Comparison of ENCODE assay signal across 17 cellular contexts in the genomic region with DNA sequence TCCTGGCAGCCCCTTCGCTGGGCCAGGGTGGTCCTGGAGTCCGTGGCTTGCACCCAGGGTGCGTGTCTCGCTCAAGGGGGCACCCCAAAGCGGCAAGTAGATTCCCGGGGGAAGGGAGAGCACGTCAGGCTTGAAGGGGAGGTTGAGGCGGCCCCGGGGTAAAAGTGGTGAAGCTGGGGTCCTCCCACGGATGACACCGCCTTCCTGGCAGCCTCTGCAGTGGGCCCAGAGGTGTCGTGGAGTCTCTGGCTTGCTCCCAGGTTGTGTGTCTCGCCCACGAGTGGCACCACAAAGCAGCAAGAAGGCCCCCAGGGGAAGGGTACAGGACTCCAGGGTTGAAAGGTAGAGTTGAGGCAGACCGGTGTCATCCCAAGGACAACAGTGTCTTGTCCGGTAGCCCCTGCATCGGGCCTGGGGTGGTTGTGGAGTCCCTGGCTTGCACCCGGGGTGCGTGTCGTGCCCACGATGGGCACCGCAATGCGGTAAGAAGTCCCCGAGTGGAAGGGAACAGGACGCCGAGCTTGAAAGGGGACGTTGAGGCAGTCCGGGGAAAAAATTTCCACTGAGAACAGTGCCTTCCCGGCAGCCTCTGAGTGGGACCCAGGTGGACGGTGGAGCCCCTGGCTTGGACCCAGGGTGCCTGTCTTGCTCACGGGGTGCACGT.
DNase-seq lines count a peak whose midpoint lies in the region; ATAC-seq and TF ChIP-seq lines count a peak whose summit lies in the region.
"Had no signal": no experiment of that assay in that cellular context is flagged by ENCODE, and none has a peak within 500 bp of the region (broad histone marks: within the 10 kb centered on the region; RNA-seq: fewer than 3 reads in every experiment).

No MANE protein-coding gene starts in this region.

- H3K4me1 ChIP-seq in right atrium auricular region (no peaks in the 10 kb centered on the region), esophagus muscularis mucosa (no peaks in the 10 kb centered on the region), prostate gland (replicated peaks) (no peaks in the 10 kb centered on the region)
- H3K4me1 ChIP-seq: BLaER1 treated with 17β-estradiol and CSF1 and Interleukin-3, amounts not matched to agents 10 nM and 100 nM; HAP-1 had no signal

- H3K27me3 Mint-ChIP-seq in osteocyte (ENCODE audit: unreplicated experiment): no peaks in the 10 kb centered on the region
- no peaks in the 10 kb centered on the region; the same call in 1 of the 2 replicates for H3K27me3 Mint-ChIP-seq in HFFc6 (ENCODE audit: insufficient read depth)
- H3K27me3 Mint-ChIP-seq: CD4-positive, CD25-positive, alpha-beta regulatory T cell had no signal

- DNase-seq in right atrium auricular region (ENCODE audit: low spot score) (peak; percentile 47), Right ventricle myocardium inferior (ENCODE audit: missing footprints) (no peak), esophagus muscularis mucosa (ENCODE audit: extremely low spot score) (peak; percentile 84), osteocyte (ENCODE audit: extremely low spot score, unreplicated experiment) (peak; percentile 70), prostate gland (ENCODE audit: low spot score) (no peak), HFFc6 (no peak)
- DNase-seq: ACHN; Calu3; CD4-positive, CD25-positive, alpha-beta regulatory T cell; DMS 273 treated with DMSO at 0.1 percent for 48 hours; DMS79 treated with DMSO at 0.1 percent for 48 hours; EL; GM23248 had no signal

- H3K27ac Mint-ChIP-seq in osteocyte (ENCODE audit: unreplicated experiment) (no peak overlapping the region), HFFc6 (no peak overlapping the region)
- H3K27ac Mint-ChIP-seq: CD4-positive, CD25-positive, alpha-beta regulatory T cell had no signal

- ATAC-seq in Right ventricle myocardium inferior (no peak), HG03469 (IDR thresholded peaks at IDR 0.05; ENCODE audit: unreplicated experiment) (no peak)
- ATAC-seq: HepG2 had no signal

- no peak for TF ChIP-seq EP300 in esophagus muscularis mucosa (IDR thresholded peaks at IDR 0.05)

- H3K27me3 ChIP-seq in right atrium auricular region (no peaks in the 10 kb centered on the region), esophagus muscularis mucosa (peaks cover 0 to 7% (median 0%) of the 10 kb centered on the region in 4 donors), prostate gland (replicated peaks; ENCODE audit: insufficient read depth) (no peaks in the 10 kb centered on the region)
- H3K27me3 ChIP-seq: BLaER1 treated with 17β-estradiol and CSF1 and Interleukin-3, amounts not matched to agents 10 nM and 100 nM had no signal

- TF ChIP-seq POLR2A in esophagus muscularis mucosa (IDR thresholded peaks at IDR 0.05; ENCODE audit: low read depth) (no peak), prostate gland (IDR thresholded peaks at IDR 0.05) (no peak)

- no peaks in the 10 kb centered on the region for H3K36me3 Mint-ChIP-seq in osteocyte (ENCODE audit: unreplicated experiment)
- no peaks in the 10 kb centered on the region; the same call in 1 of the 2 replicates for H3K36me3 Mint-ChIP-seq in HFFc6 (ENCODE audit: low read depth)
- H3K36me3 Mint-ChIP-seq: CD4-positive, CD25-positive, alpha-beta regulatory T cell had no signal

- H3K4me3 Mint-ChIP-seq in osteocyte (ENCODE audit: unreplicated experiment) (no peak overlapping the region), HFFc6 (no peak overlapping the region)
- H3K4me3 Mint-ChIP-seq: CD4-positive, CD25-positive, alpha-beta regulatory T cell had no signal

- H3K9me3 ChIP-seq in right atrium auricular region (no peaks in the 10 kb centered on the region), esophagus muscularis mucosa (peaks cover 0 to 9% (median 3%) of the 10 kb centered on the region in 4 donors), prostate gland (no peaks in the 10 kb centered on the region)
- H3K9me3 ChIP-seq: HAP-1 had no signal

- peaks cover 16% of the 10 kb centered on the region for H3K9me3 Mint-ChIP-seq in osteocyte (ENCODE audit: unreplicated experiment)
- peaks cover 57% of the 10 kb centered on the region for H3K9me3 Mint-ChIP-seq in HFFc6

- H3K27ac ChIP-seq in right atrium auricular region (no peak overlapping the region), esophagus muscularis mucosa (replicated peaks in 1 of 4) (no peak overlapping the region), prostate gland (no peak overlapping the region)
- H3K27ac ChIP-seq: BLaER1 treated with 17β-estradiol and CSF1 and Interleukin-3, amounts not matched to agents 10 nM and 100 nM; GM23248 had no signal

- no peak for TF ChIP-seq CTCF in right atrium auricular region (IDR thresholded peaks at IDR 0.05)
- TF ChIP-seq CTCF in esophagus muscularis mucosa (IDR thresholded peaks at IDR 0.05): no peak
- no peak for TF ChIP-seq CTCF in osteocyte (IDR thresholded peaks at IDR 0.05)
- no peak for TF ChIP-seq CTCF in prostate gland (IDR thresholded peaks at IDR 0.05)
- TF ChIP-seq CTCF in HFFc6 (IDR thresholded peaks at IDR 0.05): no peak

- H3K4me1 Mint-ChIP-seq in osteocyte (ENCODE audit: unreplicated experiment) (no peaks in the 10 kb centered on the region), HFFc6 (ENCODE audit: low read depth) (no peaks in the 10 kb centered on the region)
- H3K4me1 Mint-ChIP-seq: CD4-positive, CD25-positive, alpha-beta regulatory T cell had no signal

- H3K36me3 ChIP-seq in right atrium auricular region (no peaks in the 10 kb centered on the region), esophagus muscularis mucosa (no peaks in the 10 kb centered on the region), prostate gland (no peaks in the 10 kb centered on the region)
- H3K36me3 ChIP-seq: BLaER1 treated with 17β-estradiol and CSF1 and Interleukin-3, amounts not matched to agents 10 nM and 100 nM; HAP-1 had no signal

- H3K4me3 ChIP-seq in right atrium auricular region (no peak overlapping the region), esophagus muscularis mucosa (no peak overlapping the region), prostate gland (no peak overlapping the region)
- H3K4me3 ChIP-seq: BLaER1 treated with 17β-estradiol and CSF1 and Interleukin-3, amounts not matched to agents 10 nM and 100 nM; GM23248; HAP-1 had no signal

- WGBS in esophagus muscularis mucosa: 92% methylated on average over 32 of the region's 32 CpGs
- 94% methylated on average over 32 of the region's 32 CpGs for WGBS in prostate gland

- intact Hi-C loops in Right ventricle myocardium inferior (cut with DNase I): no loop called here
- intact Hi-C loops in esophagus muscularis mucosa (cut with DNase I): no loop called here
- intact Hi-C loops in prostate gland (cut with DNase I): no loop called here

Comparison
In these comparisons a context has a peak if more than half of its experiments do, and no peak if none do; other contexts are left out.
1. DNase-seq: peak in right atrium auricular region (single experiment), esophagus muscularis mucosa (single experiment) and osteocyte (single experiment); none in Right ventricle myocardium inferior (single experiment), prostate gland (single experiment) and HFFc6 (single experiment).